Comparison of ENCODE assay signal across 8 cellular contexts in the genomic region with DNA sequence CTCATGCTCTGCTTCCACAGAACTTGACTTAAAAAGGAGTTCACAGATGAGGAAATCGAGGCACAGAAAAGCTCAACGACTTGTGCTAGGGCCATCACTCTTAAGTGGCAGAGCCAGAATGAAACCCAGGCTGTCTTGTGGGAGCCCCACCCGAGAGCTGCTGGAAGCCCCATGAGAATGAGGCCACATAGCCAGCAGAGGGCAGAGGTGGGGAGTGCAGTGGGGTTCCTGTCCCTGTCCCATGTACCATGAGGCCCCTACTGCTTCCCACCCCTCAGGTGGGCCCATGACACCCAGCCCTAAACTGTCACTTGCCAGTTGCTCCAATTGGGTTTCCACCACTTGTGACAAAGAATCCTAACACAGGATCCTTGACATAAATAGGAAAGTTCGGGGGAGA.
A peak's percentile ranks its signal among the peaks of the same experiment; 100 is the strongest.
DNase-seq lines count a peak whose midpoint lies in the region; ATAC-seq and TF ChIP-seq lines count a peak whose summit lies in the region.

No MANE protein-coding gene starts in this region.

- H3K4me1 ChIP-seq in Karpas-422 (ENCODE audit: low read length) (no peaks in the 10 kb centered on the region), left ventricle myocardium inferior (no peaks in the 10 kb centered on the region)

- H3K4me1 Mint-ChIP-seq in activated CD8-positive, alpha-beta memory T cell treated with anti-CD3 and anti-CD28 coated beads, Interleukin-2, amount 10 ng/mL, durations not matched to agents 7 days and 5 days, result no peaks in the 10 kb centered on the region

- no peak overlapping the region for H3K9ac ChIP-seq in Karpas-422 (ENCODE audit: low read length)

- no peaks in the 10 kb centered on the region for H3K36me3 Mint-ChIP-seq in activated CD8-positive, alpha-beta memory T cell treated with anti-CD3 and anti-CD28 coated beads, Interleukin-2, amount 10 ng/mL, durations not matched to agents 7 days and 5 days

- no peak overlapping the region for H3K27ac Mint-ChIP-seq in activated CD8-positive, alpha-beta memory T cell treated with anti-CD3 and anti-CD28 coated beads, Interleukin-2, amount 10 ng/mL, durations not matched to agents 7 days and 5 days

- H3K4me3 ChIP-seq in Karpas-422 (ENCODE audit: low read length), result no peak overlapping the region
- H3K4me3 ChIP-seq in left ventricle myocardium inferior, result no peak overlapping the region

- DNase-seq in EH (ENCODE audit: low read depth), result peak; percentile 18
- peak; percentile 60 for DNase-seq in Karpas-422
- peak; percentile 41 for DNase-seq in activated CD8-positive, alpha-beta memory T cell treated with anti-CD3 and anti-CD28 coated beads, Interleukin-2, amount 10 ng/mL, durations not matched to agents 7 days and 5 days
- peak; percentile 43 for DNase-seq in left ventricle myocardium inferior
- peak; percentile 7 to 11 for DNase-seq in stimulated activated CD4-positive, alpha-beta T cell treated with anti-CD3 and anti-CD28 coated beads, Interleukin-4, amount 100 ng/mL, for 4 hours

- no peak overlapping the region for H3K4me3 Mint-ChIP-seq in activated CD8-positive, alpha-beta memory T cell treated with anti-CD3 and anti-CD28 coated beads, Interleukin-2, amount 10 ng/mL, durations not matched to agents 7 days and 5 days

- no peaks in the 10 kb centered on the region for H3K79me2 ChIP-seq in Karpas-422 (ENCODE audit: low read length)

- H3K9me3 ChIP-seq in Karpas-422 (ENCODE audit: low read length), result no peaks in the 10 kb centered on the region
- no peaks in the 10 kb centered on the region for H3K9me3 ChIP-seq in left ventricle myocardium inferior (replicated peaks)

- no peak overlapping the region for H3K4me2 ChIP-seq in Karpas-422 (ENCODE audit: low read depth, low read length, poor library complexity, severe bottlenecking)

- intact Hi-C loops in left ventricle myocardium inferior (cut with micrococcal nuclease), result no loop called here

- CTCF ChIA-PET in activated CD8-positive, alpha-beta memory T cell treated with anti-CD3 and anti-CD28 coated beads, Interleukin-2, amount 10 ng/mL, durations not matched to agents 7 days and 5 days (lab: Charles Lee), result interaction anchor here (0.6 to 1.1 kb wide), 2 partner anchors 39 to 277 kb away, joined by 3 read pairs; no protein-coding TSS in a partner anchor

- H3K27me3 ChIP-seq in Karpas-422 (ENCODE audit: low read length), result no peaks in the 10 kb centered on the region
- peaks cover 1% of the 10 kb centered on the region for H3K27me3 ChIP-seq in left ventricle myocardium inferior (ENCODE audit: low read depth)

- H3K36me3 ChIP-seq in Karpas-422 (ENCODE audit: insufficient read depth, low read length) (no peaks in the 10 kb centered on the region), left ventricle myocardium inferior (no peaks in the 10 kb centered on the region)

- H2AFZ ChIP-seq in Karpas-422 (ENCODE audit: low read length), result no peak overlapping the region

- no peaks in the 10 kb centered on the region for H3K27me3 Mint-ChIP-seq in activated CD8-positive, alpha-beta memory T cell treated with anti-CD3 and anti-CD28 coated beads, Interleukin-2, amount 10 ng/mL, durations not matched to agents 7 days and 5 days

- no peak for ATAC-seq in activated CD8-positive, alpha-beta memory T cell treated with anti-CD3 and anti-CD28 coated beads, Interleukin-2, amount 10 ng/mL, durations not matched to agents 7 days and 5 days
- ATAC-seq in HG02571 (IDR thresholded peaks at IDR 0.05; ENCODE audit: unreplicated experiment) (no peak), HG02981 (IDR thresholded peaks at IDR 0.05; ENCODE audit: unreplicated experiment) (no peak), HG03520 (IDR thresholded peaks at IDR 0.05; ENCODE audit: unreplicated experiment) (no peak)

- H4K20me1 ChIP-seq in Karpas-422 (ENCODE audit: insufficient read depth, low read depth, low read length), result no peaks in the 10 kb centered on the region

- peak; percentile 65 for TF ChIP-seq CTCF in left ventricle myocardium inferior (IDR thresholded peaks at IDR 0.05; ENCODE audit: borderline replicate concordance)

- no peaks in the 10 kb centered on the region for H3K9me2 ChIP-seq in Karpas-422 (replicated peaks; ENCODE audit: insufficient read depth, low read length)

- H3K27ac ChIP-seq in Karpas-422 (ENCODE audit: low read length) (no peak overlapping the region), left ventricle myocardium inferior (replicated peaks) (no peak overlapping the region)

- H3K9me3 Mint-ChIP-seq in activated CD8-positive, alpha-beta memory T cell treated with anti-CD3 and anti-CD28 coated beads, Interleukin-2, amount 10 ng/mL, durations not matched to agents 7 days and 5 days (ENCODE audit: low read depth), result peaks cover 2% of the 10 kb centered on the region

Comparison
In these comparisons a context has a peak if more than half of its experiments do, and no peak if none do; other contexts are left out.
1. DNase-seq: peak in every context shown above with its lines; median percentile 60 in Karpas-422; 43 in left ventricle myocardium inferior; 41 in activated CD8-positive, alpha-beta memory T cell treated with anti-CD3 and anti-CD28 coated beads, Interleukin-2, amount 10 ng/mL, durations not matched to agents 7 days and 5 days; 18 in EH; 9 in stimulated activated CD4-positive, alpha-beta T cell treated with anti-CD3 and anti-CD28 coated beads, Interleukin-4, amount 100 ng/mL, for 4 hours.